ENCODE assay signal across 14 cellular contexts in genomic region chr6:149293244-149293643, GRCh38.
"Had no signal": no experiment of that assay in that cellular context is flagged by ENCODE, and none has a peak within 500 bp of the region (broad histone marks: within the 10 kb centered on the region; RNA-seq: fewer than 3 reads in every experiment).

No MANE protein-coding gene starts in this region.

- H3K27me3 ChIP-seq: gastroesophageal sphincter, left lung, tibial artery, uterus had no signal

- H3K36me3 ChIP-seq: gastroesophageal sphincter, heart right ventricle, left lung, tibial artery, uterus had no signal

- H3K36me3 Mint-ChIP-seq: naive thymus-derived CD8-positive, alpha-beta T cell had no signal

- H3K4me3 Mint-ChIP-seq: naive thymus-derived CD8-positive, alpha-beta T cell had no signal

- ATAC-seq: gastroesophageal sphincter; heart right ventricle; left lung; naive thymus-derived CD8-positive, alpha-beta T cell had no signal

- H3K9me3 Mint-ChIP-seq: naive thymus-derived CD8-positive, alpha-beta T cell had no signal

- H3K27me3 Mint-ChIP-seq: naive thymus-derived CD8-positive, alpha-beta T cell had no signal

- H3K9me3 ChIP-seq: gastroesophageal sphincter, heart right ventricle, left lung, tibial artery, uterus had no signal

- H3K4me3 ChIP-seq: gastroesophageal sphincter, heart right ventricle, left lung, tibial artery, uterus had no signal

- H3K4me1 ChIP-seq: gastroesophageal sphincter, heart right ventricle, left lung, tibial artery, uterus had no signal

- H3K27ac ChIP-seq: gastroesophageal sphincter, heart right ventricle, left lung, tibial artery, uterus had no signal

- DNase-seq: activated naive CD4-positive, alpha-beta T cell treated with Interleukin-2 at 50 U/mL for 16 hours; anterior cingulate cortex; cerebellar nuclear complex; effector memory CD4-positive, alpha-beta T cell; heart right ventricle; kidney; left lung; naive thymus-derived CD8-positive, alpha-beta T cell; retina; stimulated activated CD4-positive, alpha-beta T cell treated with anti-CD3 and anti-CD28 coated beads, Interleukin-4, amount 100 ng/mL, for 24 hours; stimulated activated naive CD4-positive, alpha-beta T cell; tibial artery; uterus had no signal
